16 cellular contexts compared by ENCODE assay signal in genomic region chr6:170124150-170124549, GRCh38.
"Had no signal": no experiment of that assay in that cellular context is flagged by ENCODE, and none has a peak within 500 bp of the region (broad histone marks: within the 10 kb centered on the region; RNA-seq: fewer than 3 reads in every experiment).

No MANE protein-coding gene starts in this region.

- H3K9me3 ChIP-seq: gastrocnemius medialis, neutrophil, testis had no signal

- DNase-seq: activated CD4-positive, alpha-beta T cell treated with anti-CD3 and anti-CD28 coated beads for 36 hours; activated gamma-delta T cell treated with Interleukin-2 at 50 U/mL for 16 hours; activated naive CD8-positive, alpha-beta T cell treated with anti-CD3 and anti-CD28 coated beads, Interleukin-2, amount 10 ng/mL, durations not matched to agents 7 days and 5 days; activated T-cell treated with anti-CD3 and anti-CD28 coated beads, Interleukin-2, amount 50 U/mL, for 72 hours; anterior cingulate cortex; cerebellar nuclear complex; dermis blood vessel endothelial cell; effector memory CD8-positive, alpha-beta T cell; gastrocnemius medialis; heart right ventricle; naive thymus-derived CD8-positive, alpha-beta T cell; right cardiac atrium; small intestine; WERI-Rb-1 had no signal

- ATAC-seq: activated CD4-positive, alpha-beta T cell treated with anti-CD3 and anti-CD28 coated beads for 36 hours; activated T-cell treated with anti-CD3 and anti-CD28 coated beads, Interleukin-2, amount 50 U/mL, for 72 hours; effector memory CD8-positive, alpha-beta T cell; gastrocnemius medialis; heart right ventricle; naive thymus-derived CD8-positive, alpha-beta T cell; right cardiac atrium had no signal

- H3K27me3 ChIP-seq: gastrocnemius medialis, heart right ventricle, neutrophil, testis had no signal

- H3K36me3 ChIP-seq: gastrocnemius medialis, heart right ventricle, neutrophil, WERI-Rb-1 had no signal

- H3K4me3 ChIP-seq: heart right ventricle, testis had no signal

- H3K27ac ChIP-seq: heart right ventricle, neutrophil, testis, WERI-Rb-1 had no signal

- H3K4me1 ChIP-seq: testis had no signal
